Comparison of ENCODE assay signal across 8 cellular contexts in genomic region chr5:148808864-148809642, GRCh38. TPM values are rescaled to one million over a fixed set of nuclear protein-coding genes. Genes with fewer than 3 reads are reported as not detected.
A peak's percentile ranks its signal among the peaks of the same experiment; 100 is the strongest.
DNase-seq lines count a peak whose midpoint lies in the region; ATAC-seq, FAIRE-seq and TF ChIP-seq lines count a peak whose summit lies in the region.

No MANE protein-coding gene starts in this region.

- FAIRE-seq in bronchial epithelial cell (lab: Jason Lieb, UNC), result no peak

- DNase-seq in CD14-positive monocyte (ENCODE audit: low spot score) (peak; percentile 66), NOMO-1 treated with dmso at 0.1 percent for 144 hours (lab: John Stamatoyannopoulos, UW; ENCODE audit: unreplicated experiment) (peak; percentile 97), bronchial epithelial cell (ENCODE audit: low read depth) (no peak), NCI-H1105 treated with DMSO at 0.1 percent for 48 hours (lab: John Stamatoyannopoulos, UW) (no peak), A172 (ENCODE audit: low spot score) (no peak)

- H3K4me1 Mint-ChIP-seq in CD14-positive monocyte, result peaks cover 85% of the 10 kb centered on the region

- peaks cover 0 to 1% (median 0%) of the 10 kb centered on the region in 3 donors for H3K27me3 Mint-ChIP-seq in CD14-positive monocyte (ENCODE audit: low read depth in 3 of 3)

- no peaks in the 10 kb centered on the region for H3K79me2 ChIP-seq in parathyroid adenoma

- H3K27me3 ChIP-seq in bronchial epithelial cell (ENCODE audit: control insufficient read depth, insufficient read depth, low read length), result no peaks in the 10 kb centered on the region
- H3K27me3 ChIP-seq in parathyroid adenoma (ENCODE audit: control insufficient read depth, insufficient read depth, low read length), result no peaks in the 10 kb centered on the region

- ATAC-seq in GM19043 (IDR thresholded peaks at IDR 0.05; ENCODE audit: low read depth, unreplicated experiment) (peak; percentile 58), HG03135 (IDR thresholded peaks at IDR 0.05; ENCODE audit: unreplicated experiment) (peak; percentile 79)

- H3K4me2 ChIP-seq in parathyroid adenoma (ENCODE audit: low read length), result peak overlapping the region; percentile 59

- H3K4me3 ChIP-seq in bronchial epithelial cell (ENCODE audit: low read depth, low read length), result peak overlapping the region; percentile 27
- H3K4me3 ChIP-seq in parathyroid adenoma (ENCODE audit: low read depth, low read length), result no peak overlapping the region

- peak overlapping the region; percentile 57 for H2AFZ ChIP-seq in parathyroid adenoma

- H3K9ac ChIP-seq in parathyroid adenoma, result no peak overlapping the region

- H3K36me3 Mint-ChIP-seq in CD14-positive monocyte, result no peaks in the 10 kb centered on the region

- H3K27ac Mint-ChIP-seq in CD14-positive monocyte, result peak overlapping the region; percentile 90 to 99 (median 98)

- peak overlapping the region; percentile 74 to 84 for H3K4me3 Mint-ChIP-seq in CD14-positive monocyte

- no peaks in the 10 kb centered on the region for H3K9me3 Mint-ChIP-seq in CD14-positive monocyte

- H3K27ac ChIP-seq in parathyroid adenoma, result no peak overlapping the region

- no peak for TF ChIP-seq CTCF in CD14-positive monocyte (IDR thresholded peaks at IDR 0.05)
- no peak for TF ChIP-seq CTCF in bronchial epithelial cell (IDR thresholded peaks at IDR 0.05; ENCODE audit: insufficient read depth, low read length, severe bottlenecking)
- TF ChIP-seq CTCF in parathyroid adenoma (IDR thresholded peaks at IDR 0.05), result no peak

- H3K9me3 ChIP-seq in parathyroid adenoma (ENCODE audit: control insufficient read depth, low read length), result no peaks in the 10 kb centered on the region

- H3K36me3 ChIP-seq in bronchial epithelial cell (ENCODE audit: control insufficient read depth, insufficient read depth, low read length), result no peaks in the 10 kb centered on the region
- no peaks in the 10 kb centered on the region for H3K36me3 ChIP-seq in parathyroid adenoma (ENCODE audit: control insufficient read depth, insufficient read depth, low read length)

- peaks cover 12% of the 10 kb centered on the region for H3K4me1 ChIP-seq in parathyroid adenoma

- intact Hi-C loops in CD14-positive monocyte (cut with micrococcal nuclease), result loop anchor here in 1 of 2 donors (2.0 to 5.0 kb wide), 2 partner anchors 14 to 62 kb away; no protein-coding TSS in a partner anchor

RNA-seq across cellular contexts. Expression of gene ADRB2, which starts 17.4 kb away (rescaled TPM):
- polyA plus RNA-seq in CD14-positive monocyte, result 10 to 100 TPM in 1 of 2 donors, 1 to 10 TPM in 1; 6.8 to 10.9 TPM
- 18.7 and 21.9 TPM in 2 replicates for total RNA-seq in bronchial epithelial cell
- 0.17 and 0.45 TPM in 2 replicates for total RNA-seq in A172 (2014; rRNA removed; shearing (Covaris generic))

Comparison
In these comparisons a context has a peak if more than half of its experiments do, and no peak if none do; other contexts are left out.
1. DNase-seq: peak in CD14-positive monocyte (single experiment) and NOMO-1 treated with dmso at 0.1 percent for 144 hours (single experiment); none in bronchial epithelial cell (single experiment), NCI-H1105 treated with DMSO at 0.1 percent for 48 hours (single experiment) and A172 (single experiment).
2. RNA of gene ADRB2, which starts 17.4 kb away (total RNA-seq): 18.7 to 21.9 TPM in bronchial epithelial cell; 0.17 to 0.45 TPM in A172; every median in the first group is over 10 times any median in the second.